Comparison of ENCODE assay signal across 1 cellular context in the genomic region with DNA sequence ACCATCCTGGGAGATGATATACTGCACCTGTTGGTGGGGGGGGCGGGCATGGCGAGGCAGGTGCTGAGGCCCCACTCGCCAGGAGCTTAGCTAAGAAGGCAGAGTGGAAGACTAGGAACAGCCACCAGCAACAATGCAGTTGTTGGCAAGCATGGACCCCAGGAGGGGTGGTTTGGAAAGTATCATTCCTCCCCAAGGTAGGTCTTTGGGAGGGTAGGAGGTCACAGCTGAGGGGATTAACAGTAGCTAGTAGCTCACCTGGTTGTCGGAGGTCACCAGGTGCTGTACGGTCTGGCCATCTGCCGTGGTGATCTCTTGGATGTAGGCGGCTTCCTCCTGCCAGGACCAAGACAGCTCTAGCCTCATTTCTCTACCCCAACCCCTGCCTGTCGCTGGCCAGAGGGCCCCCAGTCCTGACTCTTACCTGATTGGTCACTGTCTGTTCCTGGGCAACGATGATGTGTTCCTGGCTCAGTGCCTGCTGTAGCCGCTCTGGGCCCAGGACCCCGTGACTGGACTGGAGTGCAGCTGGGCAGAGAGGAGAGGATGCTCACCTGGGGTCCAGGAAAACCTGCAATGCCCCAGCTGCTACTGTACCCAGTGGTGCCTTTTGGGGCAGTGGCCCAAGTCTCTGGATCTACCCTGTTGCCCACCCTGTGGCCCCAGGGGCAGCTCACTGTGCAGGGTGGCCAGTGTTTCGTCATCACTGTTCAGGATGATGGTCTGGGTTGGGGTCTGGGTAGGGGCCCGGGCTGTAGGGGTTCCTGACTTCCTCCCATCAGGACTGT.
A peak's percentile ranks its signal among the peaks of the same experiment; 100 is the strongest.
TF ChIP-seq lines count a peak whose summit lies in the region.

No MANE protein-coding gene starts in this region.

TF ChIP-seq in K562, 482 proteins besides CTCF, POLR2A, EP300 and RAD21:
- TF ChIP-seq, protein P1, sequence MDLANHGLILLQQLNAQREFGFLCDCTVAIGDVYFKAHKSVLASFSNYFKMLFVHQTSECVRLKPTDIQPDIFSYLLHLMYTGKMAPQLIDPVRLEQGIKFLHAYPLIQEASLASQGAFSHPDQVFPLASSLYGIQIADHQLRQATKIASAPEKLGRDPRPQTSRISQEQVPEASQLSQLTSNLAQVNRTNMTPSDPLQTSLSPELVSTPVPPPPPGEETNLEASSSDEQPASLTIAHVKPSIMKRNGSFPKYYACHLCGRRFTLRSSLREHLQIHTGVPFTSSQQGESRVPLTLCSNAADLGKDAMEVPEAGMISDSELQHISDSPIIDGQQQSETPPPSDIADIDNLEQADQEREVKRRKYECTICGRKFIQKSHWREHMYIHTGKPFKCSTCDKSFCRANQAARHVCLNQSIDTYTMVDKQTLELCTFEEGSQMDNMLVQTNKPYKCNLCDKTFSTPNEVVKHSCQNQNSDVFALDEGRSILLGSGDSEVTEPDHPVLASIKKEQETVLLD (IDR thresholded peaks at IDR 0.05): no peak
- TF ChIP-seq GTF2A2 (tag; IDR thresholded peaks at IDR 0.05) (no peak), POLR2G (IDR thresholded peaks at IDR 0.05; ENCODE audit: low read depth, low read length) (peak; percentile 66), RBM22 (IDR thresholded peaks at IDR 0.05; ENCODE audit: low read depth, low read length, poor library complexity, severe bottlenecking) (peak; percentile 28), SPI1 (IDR thresholded peaks at IDR 0.05; ENCODE audit: borderline replicate concordance, low read depth, low read length) (no peak), POLR2AphosphoS5 (IDR thresholded peaks at IDR 0.05; ENCODE audit: control insufficient read depth, insufficient read depth, low read depth, low read length) (peak; percentile 16; the same call in 1 of the 2 replicates), MEIS2 (IDR thresholded peaks at IDR 0.05; ENCODE audit: partially characterized antibody) (no peak), ELF4 (CRISPR knock-in tag; IDR thresholded peaks at IDR 0.05) (no peak), ESRRA (IDR thresholded peaks at IDR 0.05; ENCODE audit: borderline replicate concordance, low read depth) (no peak), FOS (IDR thresholded peaks at IDR 0.05; ENCODE audit: extremely low read depth, insufficient read length) (no peak), SMAD1 (IDR thresholded peaks at IDR 0.05; ENCODE audit: low read depth, low read length, partially characterized antibody) (no peak), SUPT5H (IDR thresholded peaks at IDR 0.05) (0 out of 2 replicates have a peak, but pooled peaks have one; percentile 42), HES1 (IDR thresholded peaks at IDR 0.05; ENCODE audit: low read depth) (no peak), SIN3B (IDR thresholded peaks at IDR 0.05; ENCODE audit: low read depth) (no peak)
- TF ChIP-seq, protein P2, sequence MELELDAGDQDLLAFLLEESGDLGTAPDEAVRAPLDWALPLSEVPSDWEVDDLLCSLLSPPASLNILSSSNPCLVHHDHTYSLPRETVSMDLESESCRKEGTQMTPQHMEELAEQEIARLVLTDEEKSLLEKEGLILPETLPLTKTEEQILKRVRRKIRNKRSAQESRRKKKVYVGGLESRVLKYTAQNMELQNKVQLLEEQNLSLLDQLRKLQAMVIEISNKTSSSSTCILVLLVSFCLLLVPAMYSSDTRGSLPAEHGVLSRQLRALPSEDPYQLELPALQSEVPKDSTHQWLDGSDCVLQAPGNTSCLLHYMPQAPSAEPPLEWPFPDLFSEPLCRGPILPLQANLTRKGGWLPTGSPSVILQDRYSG (tag; conservative IDR thresholded peaks at IDR 0.05; ENCODE audit: low read depth): no peak
- TF ChIP-seq, protein P3, sequence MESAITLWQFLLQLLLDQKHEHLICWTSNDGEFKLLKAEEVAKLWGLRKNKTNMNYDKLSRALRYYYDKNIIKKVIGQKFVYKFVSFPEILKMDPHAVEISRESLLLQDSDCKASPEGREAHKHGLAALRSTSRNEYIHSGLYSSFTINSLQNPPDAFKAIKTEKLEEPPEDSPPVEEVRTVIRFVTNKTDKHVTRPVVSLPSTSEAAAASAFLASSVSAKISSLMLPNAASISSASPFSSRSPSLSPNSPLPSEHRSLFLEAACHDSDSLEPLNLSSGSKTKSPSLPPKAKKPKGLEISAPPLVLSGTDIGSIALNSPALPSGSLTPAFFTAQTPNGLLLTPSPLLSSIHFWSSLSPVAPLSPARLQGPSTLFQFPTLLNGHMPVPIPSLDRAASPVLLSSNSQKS (CRISPR knock-in tag; IDR thresholded peaks at IDR 0.05): no peak
- TF ChIP-seq, protein P4, sequence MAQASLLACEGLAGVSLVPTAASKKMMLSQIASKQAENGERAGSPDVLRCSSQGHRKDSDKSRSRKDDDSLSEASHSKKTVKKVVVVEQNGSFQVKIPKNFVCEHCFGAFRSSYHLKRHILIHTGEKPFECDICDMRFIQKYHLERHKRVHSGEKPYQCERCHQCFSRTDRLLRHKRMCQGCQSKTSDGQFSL (CRISPR knock-in tag; IDR thresholded peaks at IDR 0.05): peak; percentile 53; the same call in 1 of the 2 replicates
- TF ChIP-seq, protein P4 (tag; IDR thresholded peaks at IDR 0.05): no peak
